Comparison of ENCODE assay signal across 17 cellular contexts in the genomic region with DNA sequence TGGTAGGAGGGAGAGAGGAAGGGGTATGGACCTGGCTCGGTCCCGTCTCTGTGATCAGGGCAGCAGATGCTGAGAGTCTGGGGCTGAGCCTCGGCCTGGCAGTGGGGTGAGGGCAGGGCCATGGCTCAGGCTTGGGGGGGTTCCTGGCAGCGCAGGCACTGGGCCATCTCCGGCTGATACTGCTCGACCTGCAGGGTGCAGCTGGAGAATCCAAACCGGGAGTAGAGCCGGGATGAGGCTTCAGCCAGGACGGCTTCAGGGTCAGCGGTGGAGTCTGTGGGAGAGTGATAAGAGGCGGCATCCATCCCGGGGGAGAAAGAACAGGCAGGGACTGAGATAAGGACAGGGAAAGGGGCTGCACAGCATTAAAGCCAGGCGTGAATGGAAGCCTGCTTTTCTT. TPM values are rescaled to one million over a fixed set of nuclear protein-coding genes. Genes with fewer than 3 reads are reported as not detected.
"Had no signal": no experiment of that assay in that cellular context is flagged by ENCODE, and none has a peak within 500 bp of the region (broad histone marks: within the 10 kb centered on the region; RNA-seq: fewer than 3 reads in every experiment).

No MANE protein-coding gene starts in this region.

- H3K9me3 Mint-ChIP-seq: activated naive CD4-positive, alpha-beta T cell treated with anti-CD3 and anti-CD28 coated beads, Interleukin-2, amount 50 U/mL, for 72 hours; activated T-cell treated with anti-CD3 and anti-CD28 coated beads, Interleukin-2, amount 50 U/mL, for 24 hours; T-helper 2 cell treated with Interferon-gamma antibody and Interleukin-4, amounts not matched to agents 5 μg/mL and 100 μg/mL, for 36 hours had no signal

- H3K4me3 ChIP-seq: breast epithelium, heart right ventricle, left lung, pancreas had no signal

- DNase-seq: activated CD4-positive, alpha-beta T cell treated with anti-CD3 and anti-CD28 coated beads, Interleukin-2, amount 50 U/mL, for 4 hours; activated CD4-positive, CD25-positive, alpha-beta regulatory T cell treated with anti-CD3 and anti-CD28 coated beads, Interleukin-2, amount 50 U/mL, for 72 hours; activated effector memory CD4-positive, alpha-beta T cell treated with Interleukin-2 at 50 U/mL for 16 hours; activated T-cell treated with anti-CD3 and anti-CD28 coated beads, Interleukin-2, amount 50 U/mL, for 24 hours; anterior cingulate cortex; heart right ventricle; islet precursor cell; left lung; mesendoderm; pancreas; small intestine; trophoblast cell had no signal

- H3K4me1 ChIP-seq: breast epithelium, pancreas had no signal

- H3K27ac Mint-ChIP-seq: activated naive CD4-positive, alpha-beta T cell treated with anti-CD3 and anti-CD28 coated beads, Interleukin-2, amount 50 U/mL, for 72 hours; activated T-cell treated with anti-CD3 and anti-CD28 coated beads, Interleukin-2, amount 50 U/mL, for 24 hours; T-helper 2 cell treated with Interferon-gamma antibody and Interleukin-4, amounts not matched to agents 5 μg/mL and 100 μg/mL, for 36 hours had no signal

- H3K27me3 ChIP-seq: pancreas had no signal

- H3K36me3 ChIP-seq: breast epithelium, heart right ventricle, left lung, pancreas had no signal

- H3K9me3 ChIP-seq: breast epithelium, heart right ventricle, left lung, pancreas had no signal

- H3K4me3 Mint-ChIP-seq: activated T-cell treated with anti-CD3 and anti-CD28 coated beads, Interleukin-2, amount 50 U/mL, for 24 hours; T-helper 2 cell treated with Interferon-gamma antibody and Interleukin-4, amounts not matched to agents 5 μg/mL and 100 μg/mL, for 36 hours had no signal

- H3K27ac ChIP-seq: breast epithelium, heart right ventricle, left lung, pancreas had no signal

- H3K36me3 Mint-ChIP-seq: activated naive CD4-positive, alpha-beta T cell treated with anti-CD3 and anti-CD28 coated beads, Interleukin-2, amount 50 U/mL, for 72 hours had no signal

RNA-seq across cellular contexts. Expression of gene DNAJC5G, which starts 20.0 kb away (rescaled TPM):
- total RNA-seq: activated naive CD4-positive, alpha-beta T cell treated with anti-CD3 and anti-CD28 coated beads, Interleukin-2, amount 50 U/mL, for 72 hours; breast epithelium; frontal cortex; left lung; renal cortical epithelial cell had no signal

RNA-seq across cellular contexts. Expression of gene TRIM54, which starts 27.0 kb away (rescaled TPM):
- total RNA-seq: activated naive CD4-positive, alpha-beta T cell treated with anti-CD3 and anti-CD28 coated beads, Interleukin-2, amount 50 U/mL, for 72 hours; frontal cortex; renal cortical epithelial cell had no signal
